1 cellular context compared by ENCODE assay signal in the genomic region with DNA sequence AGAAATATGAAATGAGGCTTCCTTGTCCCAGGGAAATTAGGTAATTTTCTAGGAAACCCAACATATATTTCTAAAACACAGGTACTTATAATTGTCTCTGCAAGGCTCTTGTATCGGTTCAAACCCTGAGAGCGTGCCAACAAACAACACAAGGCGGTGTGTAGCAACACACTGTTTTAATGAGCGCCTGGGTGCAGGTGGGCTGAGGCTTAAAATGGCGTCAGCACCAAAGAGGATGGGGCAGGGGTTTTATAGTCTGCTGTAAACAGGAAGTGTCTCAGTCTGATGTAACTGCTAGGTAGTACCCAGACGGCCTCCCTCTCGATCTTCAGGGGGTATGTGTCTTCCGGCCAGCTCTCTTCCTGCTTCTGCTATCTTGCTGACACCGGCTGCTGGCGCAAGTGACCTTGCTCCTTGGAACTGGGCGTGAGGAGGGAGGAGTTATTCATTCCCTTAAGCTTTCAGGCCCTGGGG.
A peak's percentile ranks its signal among the peaks of the same experiment; 100 is the strongest.
TF ChIP-seq lines count a peak whose summit lies in the region.

No MANE protein-coding gene starts in this region.

TF ChIP-seq in HepG2, 621 proteins besides CTCF, POLR2A, EP300 and RAD21 (continued from another document and continues in another):
- TF ChIP-seq TRIM22 (IDR thresholded peaks at IDR 0.05) (no peak), NFATC3 (CRISPR knock-in tag; IDR thresholded peaks at IDR 0.05) (no peak), SALL1 (CRISPR knock-in tag; IDR thresholded peaks at IDR 0.05) (peak; percentile 50), ZBTB14 (CRISPR knock-in tag; IDR thresholded peaks at IDR 0.05) (no peak), HMG20A (CRISPR knock-in tag; IDR thresholded peaks at IDR 0.05; ENCODE audit: borderline replicate concordance) (no peak), ZNF329 (CRISPR knock-in tag; IDR thresholded peaks at IDR 0.05; ENCODE audit: low read depth) (no peak), SIX4 (CRISPR knock-in tag; IDR thresholded peaks at IDR 0.05) (no peak), ZNF292 (CRISPR knock-in tag; IDR thresholded peaks at IDR 0.05; ENCODE audit: borderline replicate concordance, low read depth) (no peak), ZFP1 (CRISPR knock-in tag; IDR thresholded peaks at IDR 0.05) (no peak), ZNF776 (CRISPR knock-in tag; IDR thresholded peaks at IDR 0.05) (no peak), ZNF709 (CRISPR knock-in tag; IDR thresholded peaks at IDR 0.05) (no peak), ZNF136 (CRISPR knock-in tag; IDR thresholded peaks at IDR 0.05; ENCODE audit: low read depth) (no peak), HMG20B (CRISPR knock-in tag; conservative IDR thresholded peaks at IDR 0.05) (no peak), GABPB1 (CRISPR knock-in tag; IDR thresholded peaks at IDR 0.05) (no peak), TCF7L2 (IDR thresholded peaks at IDR 0.05; ENCODE audit: low read depth, low read length) (no peak), THAP7 (CRISPR knock-in tag; IDR thresholded peaks at IDR 0.05) (no peak), ARNT2 (CRISPR knock-in tag; IDR thresholded peaks at IDR 0.05; ENCODE audit: low read depth) (no peak), SNRNP70 (IDR thresholded peaks at IDR 0.05; ENCODE audit: low read depth, low read length) (no peak), KLF11 (CRISPR knock-in tag; IDR thresholded peaks at IDR 0.05) (no peak), ARID3A (IDR thresholded peaks at IDR 0.05; ENCODE audit: low read depth, low read length) (no peak), ZNF496 (CRISPR knock-in tag; IDR thresholded peaks at IDR 0.05; ENCODE audit: insufficient replicate concordance) (no peak), ZNF407 (CRISPR knock-in tag; IDR thresholded peaks at IDR 0.05; ENCODE audit: not compliant biosample characterization) (no peak), SRSF9 (IDR thresholded peaks at IDR 0.05; ENCODE audit: borderline replicate concordance, insufficient read depth, low read depth, low read length, poor library complexity, severe bottlenecking) (no peak), FOXC1 (CRISPR knock-in tag; IDR thresholded peaks at IDR 0.05; ENCODE audit: borderline replicate concordance) (no peak), RBM39 (IDR thresholded peaks at IDR 0.05; ENCODE audit: low read depth, low read length, poor library complexity, severe bottlenecking) (no peak), ZNF670 (CRISPR knock-in tag; IDR thresholded peaks at IDR 0.05; ENCODE audit: borderline replicate concordance) (no peak), NFYB (CRISPR knock-in tag; IDR thresholded peaks at IDR 0.05) (no peak), NFKBIZ (CRISPR knock-in tag; IDR thresholded peaks at IDR 0.05) (no peak)
- TF ChIP-seq, protein P1, sequence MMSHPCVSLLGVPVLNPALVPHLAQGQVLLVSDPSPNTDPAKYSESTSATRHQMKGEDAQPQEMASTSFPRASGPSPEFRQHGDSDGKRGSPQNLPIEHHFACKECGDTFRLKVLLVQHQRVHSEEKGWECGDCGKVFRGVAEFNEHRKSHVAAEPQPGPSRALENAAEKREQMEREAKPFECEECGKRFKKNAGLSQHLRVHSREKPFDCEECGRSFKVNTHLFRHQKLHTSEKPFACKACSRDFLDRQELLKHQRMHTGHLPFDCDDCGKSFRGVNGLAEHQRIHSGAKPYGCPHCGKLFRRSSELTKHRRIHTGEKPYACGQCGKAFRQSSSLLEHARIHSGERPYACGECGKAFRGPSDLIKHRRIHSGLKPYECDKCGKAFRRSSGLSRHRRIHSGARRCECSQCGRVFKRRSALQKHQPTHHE (CRISPR knock-in tag; IDR thresholded peaks at IDR 0.05; ENCODE audit: borderline replicate concordance) = no peak
- TF ChIP-seq, protein P2, sequence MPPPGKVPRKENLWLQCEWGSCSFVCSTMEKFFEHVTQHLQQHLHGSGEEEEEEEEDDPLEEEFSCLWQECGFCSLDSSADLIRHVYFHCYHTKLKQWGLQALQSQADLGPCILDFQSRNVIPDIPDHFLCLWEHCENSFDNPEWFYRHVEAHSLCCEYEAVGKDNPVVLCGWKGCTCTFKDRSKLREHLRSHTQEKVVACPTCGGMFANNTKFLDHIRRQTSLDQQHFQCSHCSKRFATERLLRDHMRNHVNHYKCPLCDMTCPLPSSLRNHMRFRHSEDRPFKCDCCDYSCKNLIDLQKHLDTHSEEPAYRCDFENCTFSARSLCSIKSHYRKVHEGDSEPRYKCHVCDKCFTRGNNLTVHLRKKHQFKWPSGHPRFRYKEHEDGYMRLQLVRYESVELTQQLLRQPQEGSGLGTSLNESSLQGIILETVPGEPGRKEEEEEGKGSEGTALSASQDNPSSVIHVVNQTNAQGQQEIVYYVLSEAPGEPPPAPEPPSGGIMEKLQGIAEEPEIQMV (CRISPR knock-in tag; IDR thresholded peaks at IDR 0.05; ENCODE audit: low read depth) = no peak
- TF ChIP-seq, protein P3, sequence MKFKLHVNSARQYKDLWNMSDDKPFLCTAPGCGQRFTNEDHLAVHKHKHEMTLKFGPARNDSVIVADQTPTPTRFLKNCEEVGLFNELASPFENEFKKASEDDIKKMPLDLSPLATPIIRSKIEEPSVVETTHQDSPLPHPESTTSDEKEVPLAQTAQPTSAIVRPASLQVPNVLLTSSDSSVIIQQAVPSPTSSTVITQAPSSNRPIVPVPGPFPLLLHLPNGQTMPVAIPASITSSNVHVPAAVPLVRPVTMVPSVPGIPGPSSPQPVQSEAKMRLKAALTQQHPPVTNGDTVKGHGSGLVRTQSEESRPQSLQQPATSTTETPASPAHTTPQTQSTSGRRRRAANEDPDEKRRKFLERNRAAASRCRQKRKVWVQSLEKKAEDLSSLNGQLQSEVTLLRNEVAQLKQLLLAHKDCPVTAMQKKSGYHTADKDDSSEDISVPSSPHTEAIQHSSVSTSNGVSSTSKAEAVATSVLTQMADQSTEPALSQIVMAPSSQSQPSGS (CRISPR knock-in tag; IDR thresholded peaks at IDR 0.05) = no peak
- TF ChIP-seq, protein P4, sequence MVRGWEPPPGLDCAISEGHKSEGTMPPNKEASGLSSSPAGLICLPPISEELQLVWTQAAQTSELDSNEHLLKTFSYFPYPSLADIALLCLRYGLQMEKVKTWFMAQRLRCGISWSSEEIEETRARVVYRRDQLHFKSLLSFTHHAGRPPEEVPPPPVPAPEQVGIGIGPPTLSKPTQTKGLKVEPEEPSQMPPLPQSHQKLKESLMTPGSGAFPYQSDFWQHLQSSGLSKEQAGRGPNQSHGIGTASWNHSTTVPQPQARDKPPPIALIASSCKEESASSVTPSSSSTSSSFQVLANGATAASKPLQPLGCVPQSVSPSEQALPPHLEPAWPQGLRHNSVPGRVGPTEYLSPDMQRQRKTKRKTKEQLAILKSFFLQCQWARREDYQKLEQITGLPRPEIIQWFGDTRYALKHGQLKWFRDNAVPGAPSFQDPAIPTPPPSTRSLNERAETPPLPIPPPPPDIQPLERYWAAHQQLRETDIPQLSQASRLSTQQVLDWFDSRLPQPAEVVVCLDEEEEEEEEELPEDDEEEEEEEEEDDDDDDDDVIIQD (CRISPR knock-in tag; IDR thresholded peaks at IDR 0.05; ENCODE audit: low read depth) = peak; percentile 63; the same call in 1 of the 2 replicates
- TF ChIP-seq, protein P5, sequence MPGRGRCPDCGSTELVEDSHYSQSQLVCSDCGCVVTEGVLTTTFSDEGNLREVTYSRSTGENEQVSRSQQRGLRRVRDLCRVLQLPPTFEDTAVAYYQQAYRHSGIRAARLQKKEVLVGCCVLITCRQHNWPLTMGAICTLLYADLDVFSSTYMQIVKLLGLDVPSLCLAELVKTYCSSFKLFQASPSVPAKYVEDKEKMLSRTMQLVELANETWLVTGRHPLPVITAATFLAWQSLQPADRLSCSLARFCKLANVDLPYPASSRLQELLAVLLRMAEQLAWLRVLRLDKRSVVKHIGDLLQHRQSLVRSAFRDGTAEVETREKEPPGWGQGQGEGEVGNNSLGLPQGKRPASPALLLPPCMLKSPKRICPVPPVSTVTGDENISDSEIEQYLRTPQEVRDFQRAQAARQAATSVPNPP (CRISPR knock-in tag; IDR thresholded peaks at IDR 0.05) = no peak
